23 cellular contexts compared by ENCODE assay signal in genomic region chr1:173445656-173446055, GRCh38. TPM values are rescaled to one million over a fixed set of nuclear protein-coding genes. Genes with fewer than 3 reads are reported as not detected.
DNase-seq lines count a peak whose midpoint lies in the region; ATAC-seq and TF ChIP-seq lines count a peak whose summit lies in the region.
"Had no signal": no experiment of that assay in that cellular context is flagged by ENCODE, and none has a peak within 500 bp of the region (broad histone marks: within the 10 kb centered on the region; RNA-seq: fewer than 3 reads in every experiment).

No MANE protein-coding gene starts in this region.

- H3K27me3 ChIP-seq in OCI-LY3 (ENCODE audit: low read depth, low read length) (no peaks in the 10 kb centered on the region), hepatocyte (no peaks in the 10 kb centered on the region), foreskin keratinocyte (no peaks in the 10 kb centered on the region)
- H3K27me3 ChIP-seq: BE2C, Peyer's patch had no signal

- H3K4me3 Mint-ChIP-seq in type B pancreatic cell, result no peak overlapping the region

- H3K9ac ChIP-seq in OCI-LY3 (ENCODE audit: low read length), result no peak overlapping the region
- H3K9ac ChIP-seq: GM23248, SK-N-SH had no signal

- 83% methylated on average over 3 of the region's 3 CpGs for WGBS in hepatocyte (ENCODE audit: low lambda C conversion rate, missing lambda C conversion rate)

- H3K36me3 ChIP-seq in OCI-LY3 (replicated peaks; ENCODE audit: low read depth, low read length) (peaks cover 23% of the 10 kb centered on the region), hepatocyte (replicated peaks; ENCODE audit: insufficient read depth, low read depth) (no peaks in the 10 kb centered on the region)
- H3K36me3 ChIP-seq: BE2C, Peyer's patch had no signal

- H3K27ac ChIP-seq in OCI-LY3 (ENCODE audit: low read length), result peak overlapping the region; percentile 47
- H3K27ac ChIP-seq in hepatocyte, result peak overlapping the region; percentile 32
- H3K27ac ChIP-seq in foreskin keratinocyte, result no peak overlapping the region
- H3K27ac ChIP-seq: 22Rv1, GM23248, HL-60, Peyer's patch had no signal

- H3K79me2 ChIP-seq in OCI-LY3 (ENCODE audit: low read length) (0 out of 2 replicates have a peak, but pooled peaks cover 3% of the 10 kb centered on the region), hepatocyte (peaks cover 16% of the 10 kb centered on the region)

- H3K9me2 ChIP-seq in hepatocyte (replicated peaks; ENCODE audit: insufficient read depth), result no peaks in the 10 kb centered on the region
- H3K9me2 ChIP-seq: SK-N-SH had no signal

- peak overlapping the region; percentile 91 for H3K27ac Mint-ChIP-seq in type B pancreatic cell

- H3K4me1 Mint-ChIP-seq in type B pancreatic cell (ENCODE audit: unreplicated experiment), result no peaks in the 10 kb centered on the region

- peaks cover 11% of the 10 kb centered on the region; the same call in 1 of the 2 replicates for H3K9me3 ChIP-seq in OCI-LY3 (ENCODE audit: insufficient read depth, low read length)
- H3K9me3 ChIP-seq in hepatocyte (ENCODE audit: low read depth), result no peaks in the 10 kb centered on the region
- H3K9me3 ChIP-seq: BE2C, Peyer's patch had no signal

- TF ChIP-seq CTCF in OCI-LY3 (IDR thresholded peaks at IDR 0.05; ENCODE audit: low read depth, low read length) (no peak), hepatocyte (IDR thresholded peaks at IDR 0.05; ENCODE audit: poor library complexity) (no peak), type B pancreatic cell (conservative IDR thresholded peaks at IDR 0.05) (no peak), foreskin keratinocyte (conservative IDR thresholded peaks at IDR 0.05) (no peak)

- H3K9me3 Mint-ChIP-seq in type B pancreatic cell, result peaks cover 8% of the 10 kb centered on the region

- no peaks in the 10 kb centered on the region for H3K27me3 Mint-ChIP-seq in type B pancreatic cell
- H3K27me3 Mint-ChIP-seq: CD4-positive, alpha-beta memory T cell had no signal

- ATAC-seq in GM21447 (IDR thresholded peaks at IDR 0.05; ENCODE audit: unreplicated experiment) (no peak), foreskin keratinocyte (no peak)
- ATAC-seq: K562 had no signal

- H3K36me3 Mint-ChIP-seq in type B pancreatic cell, result peaks cover 15% of the 10 kb centered on the region

- H2AFZ ChIP-seq in OCI-LY3 (ENCODE audit: low read depth, low read length), result no peak overlapping the region
- no peak overlapping the region for H2AFZ ChIP-seq in hepatocyte
- H2AFZ ChIP-seq: GM23248 had no signal

- H3K4me3 ChIP-seq in OCI-LY3 (ENCODE audit: low read length), result 0 out of 2 replicates have a peak overlapping the region, but pooled peaks have one; percentile 6
- no peak overlapping the region for H3K4me3 ChIP-seq in hepatocyte
- H3K4me3 ChIP-seq: GM23248, K562, Peyer's patch had no signal

- H3K4me1 ChIP-seq in OCI-LY3 (ENCODE audit: low read length), result peaks cover 25% of the 10 kb centered on the region
- H3K4me1 ChIP-seq in hepatocyte (ENCODE audit: insufficient read depth), result no peaks in the 10 kb centered on the region
- peaks cover 5% of the 10 kb centered on the region for H3K4me1 ChIP-seq in foreskin keratinocyte
- H3K4me1 ChIP-seq: BE2C, Peyer's patch had no signal

- peak overlapping the region; percentile 49 for H3K4me2 ChIP-seq in OCI-LY3 (ENCODE audit: low read length)
- no peak overlapping the region for H3K4me2 ChIP-seq in hepatocyte
- H3K4me2 ChIP-seq: SK-N-SH had no signal

- no peaks in the 10 kb centered on the region for H4K20me1 ChIP-seq in OCI-LY3 (ENCODE audit: insufficient read depth, low read length)
- H4K20me1 ChIP-seq in hepatocyte (ENCODE audit: insufficient read depth, poor library complexity, severe bottlenecking), result no peaks in the 10 kb centered on the region

- DNase-seq in NCI-H82 (lab: John Stamatoyannopoulos, UW), result peak; percentile 21
- no peak for DNase-seq in NCI-H82 treated with DMSO at 0.1 percent for 48 hours (lab: John Stamatoyannopoulos, UW; ENCODE audit: unreplicated experiment)
- no peak for DNase-seq in hepatocyte (ENCODE audit: low spot score)
- no peak for DNase-seq in type B pancreatic cell (ENCODE audit: extremely low spot score, unreplicated experiment)
- DNase-seq in DMS79 (lab: John Stamatoyannopoulos, UW), result no peak
- no peak for DNase-seq in foreskin keratinocyte
- DNase-seq: BE2C; Calu3; CD4-positive, alpha-beta memory T cell; DMS53; GM23248; NCI-H146; NCI-H2081; NCI-H510A; NCI-H774; Peyer's patch; SHP77; SK-N-SH had no signal

RNA-seq across cellular contexts. Expression of gene PRDX6, which starts 31.5 kb away (rescaled TPM):
- 350 and 371 TPM in 2 replicates for total RNA-seq in hepatocyte
- polyA plus RNA-seq in hepatocyte, result 400 and 401 TPM in 2 replicates
- total RNA-seq in type B pancreatic cell (ENCODE audit: low replicate concordance), result 333 and 411 TPM in 2 replicates
- 162 and 163 TPM in 2 replicates for total RNA-seq in foreskin keratinocyte
- 233 and 268 TPM in 2 replicates for polyA plus RNA-seq in foreskin keratinocyte
